Comparison of ENCODE assay signal across 2 cellular contexts in genomic region chr6:3372184-3372846, GRCh38.
TF ChIP-seq lines count a peak whose summit lies in the region.

No MANE protein-coding gene starts in this region.

TF ChIP-seq in A549, 52 proteins besides CTCF, POLR2A, EP300 and RAD21 (continued from another document):
- TF ChIP-seq, protein P1, sequence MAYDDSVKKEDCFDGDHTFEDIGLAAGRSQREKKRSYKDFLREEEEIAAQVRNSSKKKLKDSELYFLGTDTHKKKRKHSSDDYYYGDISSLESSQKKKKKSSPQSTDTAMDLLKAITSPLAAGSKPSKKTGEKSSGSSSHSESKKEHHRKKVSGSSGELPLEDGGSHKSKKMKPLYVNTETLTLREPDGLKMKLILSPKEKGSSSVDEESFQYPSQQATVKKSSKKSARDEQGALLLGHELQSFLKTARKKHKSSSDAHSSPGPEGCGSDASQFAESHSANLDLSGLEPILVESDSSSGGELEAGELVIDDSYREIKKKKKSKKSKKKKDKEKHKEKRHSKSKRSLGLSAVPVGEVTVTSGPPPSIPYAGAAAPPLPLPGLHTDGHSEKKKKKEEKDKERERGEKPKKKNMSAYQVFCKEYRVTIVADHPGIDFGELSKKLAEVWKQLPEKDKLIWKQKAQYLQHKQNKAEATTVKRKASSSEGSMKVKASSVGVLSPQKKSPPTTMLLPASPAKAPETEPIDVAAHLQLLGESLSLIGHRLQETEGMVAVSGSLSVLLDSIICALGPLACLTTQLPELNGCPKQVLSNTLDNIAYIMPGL (CRISPR knock-in tag; IDR thresholded peaks at IDR 0.05; ENCODE audit: borderline replicate concordance), result no peak
- TF ChIP-seq CBX2 (IDR thresholded peaks at IDR 0.05; ENCODE audit: borderline replicate concordance, low read depth), result no peak
- TF ChIP-seq ESRRA (IDR thresholded peaks at IDR 0.05; ENCODE audit: borderline replicate concordance, low read length), result no peak
- TF ChIP-seq BCL3 (IDR thresholded peaks at IDR 0.05), result no peak
- TF ChIP-seq REST (IDR thresholded peaks at IDR 0.05), result no peak
- TF ChIP-seq RARB (CRISPR knock-in tag; IDR thresholded peaks at IDR 0.05), result no peak
- TF ChIP-seq HEYL (CRISPR knock-in tag; IDR thresholded peaks at IDR 0.05), result no peak

TF ChIP-seq in HCT116, 20 proteins besides CTCF, POLR2A, EP300 and RAD21 (continued from another document):
- no peak for TF ChIP-seq REST (IDR thresholded peaks at IDR 0.05; ENCODE audit: low read depth)
